ENCODE assay signal across 26 cellular contexts in the genomic region with DNA sequence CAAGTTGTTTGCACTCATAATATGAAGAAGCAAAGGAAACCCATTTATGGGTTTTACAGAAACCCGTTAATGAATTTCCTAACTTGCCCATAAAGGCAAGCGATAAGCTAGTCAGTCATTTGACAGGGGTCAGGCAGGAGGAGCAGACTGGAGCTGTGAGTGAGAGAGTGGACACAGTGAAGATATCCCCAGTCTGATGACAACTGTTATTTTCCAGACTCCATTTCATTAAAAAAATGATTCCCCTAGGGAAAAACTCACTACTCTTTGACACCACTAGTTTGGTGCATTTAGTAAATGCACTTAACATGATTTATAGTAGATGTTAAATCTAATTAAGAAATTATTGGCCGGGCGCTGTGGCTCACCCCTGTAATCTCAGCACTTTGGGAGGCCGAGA.
"Had no signal": no experiment of that assay in that cellular context is flagged by ENCODE, and none has a peak within 500 bp of the region (broad histone marks: within the 10 kb centered on the region; RNA-seq: fewer than 3 reads in every experiment).

No MANE protein-coding gene starts in this region.

- ATAC-seq: gastrocnemius medialis; psoas muscle; stimulated activated effector memory CD8-positive, alpha-beta T cell treated with anti-CD3 and anti-CD28 coated beads, Interleukin-12 subunit alpha, Interleukin-12 subunit beta, amount 100 ng/mL, for 72 hours had no signal

- H3K27ac ChIP-seq: ascending aorta, cardiac muscle cell, coronary artery, dorsolateral prefrontal cortex, gastrocnemius medialis, hepatocyte, ovary, psoas muscle, sigmoid colon had no signal

- H3K4me3 ChIP-seq: ascending aorta, cardiac muscle cell, coronary artery, dorsolateral prefrontal cortex, gastrocnemius medialis, hepatocyte, ovary, psoas muscle, sigmoid colon had no signal

- H3K4me1 ChIP-seq: ascending aorta, sigmoid colon had no signal

- DNase-seq: activated CD4-positive, alpha-beta memory T cell treated with anti-CD3 and anti-CD28 coated beads for 36 hours; activated CD4-positive, alpha-beta T cell treated with anti-CD3 and anti-CD28 coated beads, Interleukin-2, amount 10 ng/mL, durations not matched to agents 24 days and 14 days; activated CD4-positive, CD25-positive, alpha-beta regulatory T cell treated with anti-CD3 and anti-CD28 coated beads, Interleukin-2, amount 50 U/mL, for 72 hours; activated CD8-positive, alpha-beta memory T cell treated with anti-CD3 and anti-CD28 coated beads, Interleukin-2, amount 50 U/mL, for 4 hours; activated gamma-delta T cell; activated naive CD4-positive, alpha-beta T cell treated with anti-CD3 and anti-CD28 coated beads, Interleukin-2, amount 10 ng/mL, durations not matched to agents 7 days and 5 days; activated naive CD8-positive, alpha-beta T cell treated with anti-CD3 and anti-CD28 coated beads, Interleukin-2, amount 10 ng/mL, durations not matched to agents 7 days and 5 days; activated T-cell treated with anti-CD3 and anti-CD28 coated beads, Interleukin-2, amount 50 U/mL, for 1 hour; dorsolateral prefrontal cortex; effector memory CD4-positive, alpha-beta T cell; gastrocnemius medialis; glutamatergic neuron; islet precursor cell; mammary epithelial cell; naive B cell; ovary; psoas muscle; sigmoid colon; small intestine; stimulated activated CD4-positive, alpha-beta T cell treated with anti-CD3 and anti-CD28 coated beads, Interleukin-4, amount 100 ng/mL, for 24 hours; T1000 had no signal

- H3K9me3 ChIP-seq: ascending aorta, gastrocnemius medialis, ovary, psoas muscle, sigmoid colon had no signal

- H3K27me3 ChIP-seq: ascending aorta, cardiac muscle cell, dorsolateral prefrontal cortex, gastrocnemius medialis, hepatocyte, ovary, sigmoid colon had no signal

- H3K36me3 ChIP-seq: ascending aorta, cardiac muscle cell, gastrocnemius medialis, ovary, sigmoid colon had no signal
